In the genomic region with DNA sequence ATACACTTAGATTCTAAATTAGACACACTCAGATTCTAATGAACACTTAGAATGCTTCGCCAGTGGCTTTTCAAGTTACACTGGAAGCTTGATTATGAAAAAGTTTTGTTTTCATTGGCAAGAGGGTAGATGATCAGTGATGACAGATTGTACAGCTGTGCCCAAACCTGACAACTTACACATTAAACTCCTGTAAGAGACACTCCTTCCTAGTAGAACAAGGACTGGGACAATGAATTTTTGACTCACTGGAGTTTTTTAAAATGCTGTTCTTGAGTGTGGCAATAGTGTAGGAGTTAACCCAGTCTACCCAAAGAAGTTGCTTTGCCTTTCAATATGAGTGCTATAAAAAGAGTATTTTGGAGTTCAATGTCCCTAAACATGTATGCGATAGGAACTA, we compare ENCODE assay signal across 14 cellular contexts.
DNase-seq lines count a peak whose midpoint lies in the region; ATAC-seq and TF ChIP-seq lines count a peak whose summit lies in the region.
"Had no signal": no experiment of that assay in that cellular context is flagged by ENCODE, and none has a peak within 500 bp of the region (broad histone marks: within the 10 kb centered on the region; RNA-seq: fewer than 3 reads in every experiment).

No MANE protein-coding gene starts in this region.

- peak overlapping the region; percentile 43; the same call in 1 of the 2 replicates for H3K4me3 ChIP-seq in ACC112 (ENCODE audit: low read depth, low read length)
- no peak overlapping the region for H3K4me3 ChIP-seq in choroid plexus epithelial cell (ENCODE audit: low read depth, low read length)
- H3K4me3 ChIP-seq: testis had no signal

- H3K79me2 ChIP-seq in ACC112 (ENCODE audit: control insufficient read depth, insufficient read depth, low read length, unreplicated experiment), result no peaks in the 10 kb centered on the region

- no peaks in the 10 kb centered on the region for H3K36me3 ChIP-seq in ACC112 (ENCODE audit: insufficient read depth, low read length)

- intact Hi-C loops in left ventricle myocardium superior (cut with micrococcal nuclease), result no loop called here

- DNase-seq in MV-4-11 (lab: John Stamatoyannopoulos, UW) (peak; percentile 8), choroid plexus epithelial cell (ENCODE audit: low read depth) (peak; percentile 45), left ventricle myocardium superior (no peak), NCI-H187 (lab: John Stamatoyannopoulos, UW) (no peak), NCI-H1092 treated with DMSO at 0.1 percent for 48 hours (lab: John Stamatoyannopoulos, UW) (no peak)
- DNase-seq in activated CD4-positive, CD25-positive, alpha-beta regulatory T cell (lab: John Stamatoyannopoulos, UW), result no peak
- DNase-seq: central memory CD4-positive, alpha-beta T cell; NCI-H2171; posterior cingulate gyrus; SK-N-SH; stimulated activated CD4-positive, alpha-beta T cell treated with anti-CD3 and anti-CD28 coated beads, Interleukin-15, amount 100 ng/mL, for 24 hours; testis had no signal

- TF ChIP-seq CTCF in choroid plexus epithelial cell (conservative IDR thresholded peaks at IDR 0.05; ENCODE audit: low read depth, low read length), result no peak

- peak overlapping the region; percentile 82 for H3K27ac ChIP-seq in ACC112 (ENCODE audit: low read depth, low read length)
- H3K27ac ChIP-seq: testis had no signal

- peaks cover 41% of the 10 kb centered on the region for H3K4me1 ChIP-seq in ACC112 (ENCODE audit: control insufficient read depth, insufficient read depth, low read length, unreplicated experiment)
- H3K4me1 ChIP-seq: testis had no signal

- peak overlapping the region; percentile 18 for H2AFZ ChIP-seq in ACC112 (ENCODE audit: low read length, unreplicated experiment)

- H3K27me3 ChIP-seq in ACC112 (ENCODE audit: insufficient read depth, low read length), result no peaks in the 10 kb centered on the region
- H3K27me3 ChIP-seq: testis had no signal

- peak; percentile 5 for ATAC-seq in left ventricle myocardium superior
- ATAC-seq in GM18907 (IDR thresholded peaks at IDR 0.05; ENCODE audit: unreplicated experiment), result no peak

Comparison
In these comparisons a context has a peak if more than half of its experiments do, and no peak if none do; other contexts are left out.
1. DNase-seq: peak in MV-4-11 (single experiment) and choroid plexus epithelial cell (single experiment); none in left ventricle myocardium superior (single experiment), NCI-H187 (0 of 2), activated CD4-positive, CD25-positive, alpha-beta regulatory T cell (0 of 4) and NCI-H1092 treated with DMSO at 0.1 percent for 48 hours (single experiment).